ENCODE assay signal across 16 cellular contexts in the genomic region with DNA sequence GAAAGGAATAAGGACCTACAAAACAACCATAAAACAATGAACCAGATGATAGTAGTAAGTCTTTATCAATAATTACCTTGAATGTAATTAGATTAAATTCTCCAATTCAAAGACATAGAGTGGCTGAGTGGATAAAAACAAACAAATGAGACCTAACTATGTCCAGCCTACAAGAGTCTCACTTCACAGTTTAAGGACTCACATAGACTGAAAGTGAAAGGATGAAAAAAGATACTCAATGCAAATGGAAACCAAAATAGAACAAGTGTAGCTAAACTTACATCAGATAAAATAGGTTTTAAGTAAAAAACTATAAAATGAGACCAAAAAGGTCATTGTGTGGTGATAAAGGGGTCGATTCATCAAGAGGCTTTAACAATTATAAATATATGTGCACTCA. TPM values are rescaled to one million over a fixed set of nuclear protein-coding genes. Genes with fewer than 3 reads are reported as not detected.
DNase-seq lines count a peak whose midpoint lies in the region; ATAC-seq and TF ChIP-seq lines count a peak whose summit lies in the region.
"Had no signal": no experiment of that assay in that cellular context is flagged by ENCODE, and none has a peak within 500 bp of the region (broad histone marks: within the 10 kb centered on the region; RNA-seq: fewer than 3 reads in every experiment).

No MANE protein-coding gene starts in this region.

- no peaks in the 10 kb centered on the region for H3K36me3 ChIP-seq in GM23248 (ENCODE audit: low read depth)

- H2AFZ ChIP-seq in GM23248 = no peak overlapping the region

- no peak overlapping the region for H3K9ac ChIP-seq in GM23248

- intact Hi-C loops in left cardiac atrium (cut with DNase I) = no loop called here

- DNase-seq in left cardiac atrium (no peak), germinal center (ENCODE audit: low spot score) (no peak), GM23248 (no peak)
- DNase-seq: activated CD4-positive, alpha-beta memory T cell treated with anti-CD3 and anti-CD28 coated beads for 36 hours; mesenchymal stem cell; NCI-H1436 treated with DMSO at 0.1 percent for 48 hours; NCI-H510A; small intestine; substantia nigra; T-helper 9 cell had no signal

- H3K9me3 ChIP-seq in GM23248 (ENCODE audit: low read depth) = no peaks in the 10 kb centered on the region

- peaks cover 17% of the 10 kb centered on the region for H3K27me3 ChIP-seq in GM23248 (replicated peaks; ENCODE audit: insufficient read depth)

- H3F3A ChIP-seq in GM23248 (ENCODE audit: insufficient read depth) = no peaks in the 10 kb centered on the region

- H3K4me1 ChIP-seq in GM23248 (ENCODE audit: insufficient read depth) = no peaks in the 10 kb centered on the region

- WGBS in GM23248 (ENCODE audit: low coverage in 1 of 2, low lambda C conversion rate in 2 of 2, missing lambda C conversion rate in 2 of 2), 2 experiments = 0 to 16% methylated on average over 1 of the region's 1 CpG

- no peaks in the 10 kb centered on the region for H4K20me1 ChIP-seq in GM23248 (ENCODE audit: insufficient read depth)

- H3K27ac ChIP-seq in GM23248 = no peak overlapping the region

- no peaks in the 10 kb centered on the region for H3K79me2 ChIP-seq in GM23248 (ENCODE audit: insufficient read depth)

- in situ Hi-C loops in GM23248 (cut with MboI) = no loop called here

- H3K4me2 ChIP-seq in GM23248 (ENCODE audit: unreplicated experiment) = no peak overlapping the region

- peak; percentile 59 for ATAC-seq in GM18873 (IDR thresholded peaks at IDR 0.05; ENCODE audit: low FRiP score, unreplicated experiment)
- ATAC-seq in GM21528 (IDR thresholded peaks at IDR 0.05; ENCODE audit: low FRiP score, unreplicated experiment) = peak; percentile 83
- peak; percentile 84 for ATAC-seq in HG02973 (IDR thresholded peaks at IDR 0.05; ENCODE audit: unreplicated experiment)
- ATAC-seq in HG03520 (IDR thresholded peaks at IDR 0.05; ENCODE audit: unreplicated experiment) = peak; percentile 88
- no peak for ATAC-seq in left cardiac atrium
- no peak for ATAC-seq in SK-N-SH treated with all-trans-retinoic acid at 6 μM for 48 hours

- no peak overlapping the region for H3K4me3 ChIP-seq in GM23248

- no peaks in the 10 kb centered on the region for H3K9me2 ChIP-seq in GM23248 (ENCODE audit: insufficient read depth)

TF ChIP-seq in SK-N-SH treated with all-trans-retinoic acid at 6 μM for 48 hours, 23 proteins besides CTCF, POLR2A, EP300 and RAD21:
- TF ChIP-seq ESRRG (CRISPR knock-in tag; IDR thresholded peaks at IDR 0.05) (no peak), ZC3H10 (CRISPR knock-in tag; IDR thresholded peaks at IDR 0.05) (no peak), CSRNP3 (CRISPR knock-in tag; IDR thresholded peaks at IDR 0.05) (no peak), TOX (CRISPR knock-in tag; IDR thresholded peaks at IDR 0.05; ENCODE audit: borderline replicate concordance) (no peak), PATZ1 (CRISPR knock-in tag; IDR thresholded peaks at IDR 0.05; ENCODE audit: borderline replicate concordance) (no peak), CSDC2 (CRISPR knock-in tag; IDR thresholded peaks at IDR 0.05) (no peak)
- TF ChIP-seq, protein P1, sequence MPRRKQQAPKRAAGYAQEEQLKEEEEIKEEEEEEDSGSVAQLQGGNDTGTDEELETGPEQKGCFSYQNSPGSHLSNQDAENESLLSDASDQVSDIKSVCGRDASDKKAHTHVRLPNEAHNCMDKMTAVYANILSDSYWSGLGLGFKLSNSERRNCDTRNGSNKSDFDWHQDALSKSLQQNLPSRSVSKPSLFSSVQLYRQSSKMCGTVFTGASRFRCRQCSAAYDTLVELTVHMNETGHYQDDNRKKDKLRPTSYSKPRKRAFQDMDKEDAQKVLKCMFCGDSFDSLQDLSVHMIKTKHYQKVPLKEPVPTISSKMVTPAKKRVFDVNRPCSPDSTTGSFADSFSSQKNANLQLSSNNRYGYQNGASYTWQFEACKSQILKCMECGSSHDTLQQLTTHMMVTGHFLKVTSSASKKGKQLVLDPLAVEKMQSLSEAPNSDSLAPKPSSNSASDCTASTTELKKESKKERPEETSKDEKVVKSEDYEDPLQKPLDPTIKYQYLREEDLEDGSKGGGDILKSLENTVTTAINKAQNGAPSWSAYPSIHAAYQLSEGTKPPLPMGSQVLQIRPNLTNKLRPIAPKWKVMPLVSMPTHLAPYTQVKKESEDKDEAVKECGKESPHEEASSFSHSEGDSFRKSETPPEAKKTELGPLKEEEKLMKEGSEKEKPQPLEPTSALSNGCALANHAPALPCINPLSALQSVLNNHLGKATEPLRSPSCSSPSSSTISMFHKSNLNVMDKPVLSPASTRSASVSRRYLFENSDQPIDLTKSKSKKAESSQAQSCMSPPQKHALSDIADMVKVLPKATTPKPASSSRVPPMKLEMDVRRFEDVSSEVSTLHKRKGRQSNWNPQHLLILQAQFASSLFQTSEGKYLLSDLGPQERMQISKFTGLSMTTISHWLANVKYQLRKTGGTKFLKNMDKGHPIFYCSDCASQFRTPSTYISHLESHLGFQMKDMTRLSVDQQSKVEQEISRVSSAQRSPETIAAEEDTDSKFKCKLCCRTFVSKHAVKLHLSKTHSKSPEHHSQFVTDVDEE (CRISPR knock-in tag; IDR thresholded peaks at IDR 0.05) = no peak

RNA-seq across cellular contexts. Expression of gene NR1I2, which starts 21.9 kb away (rescaled TPM):
- under 1 TPM in 1 of 2 donors, not detected in 1; 0.09 TPM for total RNA-seq in left cardiac atrium
- total RNA-seq in GM23248 (2014; rRNA removed; shearing (Covaris generic)) = not detected in 2 replicates
- polyA plus RNA-seq in GM23248 (2016; fragmentation: Nextera tagmentation; extraction: Ambion mirVana) = 0.06 TPM in 1 of 2 replicates, not detected in the other

RNA-seq across cellular contexts. Expression of gene CFAP91, which starts 57.1 kb away (rescaled TPM):
- total RNA-seq in left cardiac atrium = under 1 TPM; 0.58 to 0.91 TPM
- not detected in 2 replicates for total RNA-seq in GM23248 (2014; rRNA removed; shearing (Covaris generic))
- not detected in 2 replicates for polyA plus RNA-seq in GM23248 (2016; fragmentation: Nextera tagmentation; extraction: Ambion mirVana)
- total RNA-seq: activated T-helper 2 cell treated with anti-CD3 and anti-CD28 coated beads, Interferon-gamma antibody, Interleukin-2, Interleukin-4, amounts not matched to agents 10 μg/mL and 5 μg/mL and 100 μg/mL, durations not matched to agents 14 hours and 24 hours and 36 hours had no signal

Comparison
In these comparisons a context has a peak if more than half of its experiments do, and no peak if none do; other contexts are left out.
1. ATAC-seq: peak in GM18873 (single experiment), GM21528 (single experiment), HG02973 (single experiment) and HG03520 (single experiment); none in left cardiac atrium (0 of 2) and SK-N-SH treated with all-trans-retinoic acid at 6 μM for 48 hours (single experiment).